8 cellular contexts compared by ENCODE assay signal in genomic region chr14:21072102-21072501, GRCh38. TPM values are rescaled to one million over a fixed set of nuclear protein-coding genes. Genes with fewer than 3 reads are reported as not detected.
A peak's percentile ranks its signal among the peaks of the same experiment; 100 is the strongest.
DNase-seq lines count a peak whose midpoint lies in the region; TF ChIP-seq lines count a peak whose summit lies in the region.

No MANE protein-coding gene starts in this region.

- H3K4me3 ChIP-seq in HEK293 (ENCODE audit: low read depth, low read length), result peak overlapping the region; percentile 79; the same call in 1 of the 2 replicates
- no peak overlapping the region for H3K4me3 ChIP-seq in SU-DHL-6 (ENCODE audit: insufficient read depth, low read length, poor library complexity, severe bottlenecking)
- peak overlapping the region; percentile 81 for H3K4me3 ChIP-seq in fibroblast of the aortic adventitia (ENCODE audit: low read depth, low read length)

- POLR2A ChIA-PET in HEK293 (lab: Yijun Ruan, JAX), result interaction anchor here (0.7 to 3.7 kb wide), 15 partner anchors 8 to 101 kb away, joined by 3 to 71 read pairs (median 8); partner anchors contain the start of genes NDRG2, SLC39A2 and ZNF219

- H3K9me3 Mint-ChIP-seq in osteocyte (ENCODE audit: unreplicated experiment), result no peaks in the 10 kb centered on the region

- H3K27me3 Mint-ChIP-seq in osteocyte (ENCODE audit: unreplicated experiment), result no peaks in the 10 kb centered on the region

- H3K9ac ChIP-seq in SU-DHL-6 (ENCODE audit: low read length), result peak overlapping the region; percentile 33; the same call in 1 of the 2 replicates

- peaks cover 23% of the 10 kb centered on the region for H3K36me3 Mint-ChIP-seq in osteocyte (ENCODE audit: unreplicated experiment)

- H4K20me1 ChIP-seq in SU-DHL-6 (ENCODE audit: low read depth, low read length), result no peaks in the 10 kb centered on the region

- H3K4me3 Mint-ChIP-seq in osteocyte (ENCODE audit: unreplicated experiment), result peak overlapping the region; percentile 91

- no peaks in the 10 kb centered on the region for H3F3A ChIP-seq in SU-DHL-6 (ENCODE audit: insufficient read depth)

- H3K4me1 Mint-ChIP-seq in osteocyte (ENCODE audit: unreplicated experiment), result peaks cover 39% of the 10 kb centered on the region

- no peak overlapping the region for H2AFZ ChIP-seq in SU-DHL-6 (ENCODE audit: low read depth, low read length, severe bottlenecking)

- H3K27me3 ChIP-seq in SU-DHL-6 (ENCODE audit: low read length), result no peaks in the 10 kb centered on the region

- H3K4me1 ChIP-seq in HEK293 (ENCODE audit: control insufficient read depth, insufficient read depth, low read length), result peaks cover 16% of the 10 kb centered on the region

- H3K36me3 ChIP-seq in HEK293 (ENCODE audit: control insufficient read depth in 2 of 2, insufficient read depth in 1 of 2, low read length in 2 of 2), result peaks cover 0 to 40% of the 10 kb centered on the region in 2 experiments; a peak in 1 of 3 replicates
- no peaks in the 10 kb centered on the region for H3K36me3 ChIP-seq in SU-DHL-6 (ENCODE audit: low read length)

- CTCF ChIA-PET in HEK293 (lab: Yijun Ruan, JAX), result interaction anchor here (0.6 to 4.3 kb wide), 13 partner anchors 14 to 561 kb away, joined by 3 to 64 read pairs (median 7); no protein-coding TSS in a partner anchor

- no peak for TF ChIP-seq CTCF in HEK293 (tag by site-specific recombination; IDR thresholded peaks at IDR 0.05)
- TF ChIP-seq CTCF in SU-DHL-6 (IDR thresholded peaks at IDR 0.05; ENCODE audit: insufficient read depth, low read length, poor library complexity, severe bottlenecking), result no peak
- peak; percentile 29 for TF ChIP-seq CTCF in fibroblast of the aortic adventitia (IDR thresholded peaks at IDR 0.05; ENCODE audit: insufficient read depth, low read length)
- TF ChIP-seq CTCF in osteocyte (IDR thresholded peaks at IDR 0.05), result peak; percentile 28

- no peaks in the 10 kb centered on the region for H3K9me2 ChIP-seq in SU-DHL-6 (replicated peaks; ENCODE audit: insufficient read depth, low read length)

- H3K9me3 ChIP-seq in HEK293 (ENCODE audit: control insufficient read depth, insufficient read depth, low read depth, low read length) (no peaks in the 10 kb centered on the region), SU-DHL-6 (ENCODE audit: insufficient read depth, low read length) (no peaks in the 10 kb centered on the region)

- H3K4me2 ChIP-seq in SU-DHL-6 (ENCODE audit: low read depth, low read length, poor library complexity, severe bottlenecking), result peak overlapping the region; percentile 61

- peak overlapping the region; percentile 99 for H3K27ac Mint-ChIP-seq in osteocyte (ENCODE audit: unreplicated experiment)

- DNase-seq in fibroblast of the aortic adventitia (ENCODE audit: low read depth), result peak; percentile 95
- no peak for DNase-seq in osteocyte (ENCODE audit: extremely low spot score, unreplicated experiment)
- no peak for DNase-seq in kidney tubule cell (ENCODE audit: low spot score)
- no peak for DNase-seq in HT-29 (ENCODE audit: low spot score)
- DNase-seq in HuH-7.5 (ENCODE audit: low spot score), result no peak
- no peak for DNase-seq in stimulated activated CD4-positive, alpha-beta T cell treated with anti-CD3 and anti-CD28 coated beads, Interleukin-4, amount 100 ng/mL, for 24 hours

- H3K27ac ChIP-seq in HEK293 (ENCODE audit: extremely low read depth, low read depth, low read length) (no peak overlapping the region; the same call in 1 of the 2 replicates), SU-DHL-6 (ENCODE audit: low read depth, low read length) (no peak overlapping the region)

- no peaks in the 10 kb centered on the region for H3K79me2 ChIP-seq in SU-DHL-6 (ENCODE audit: insufficient read depth, low read length)

TF ChIP-seq in HEK293, 187 proteins besides CTCF, POLR2A, EP300 and RAD21:
- peak; percentile 87 for TF ChIP-seq ZNF677 (tag by site-specific recombination; IDR thresholded peaks at IDR 0.05)
- TF ChIP-seq ZSCAN5A (tag by site-specific recombination; IDR thresholded peaks at IDR 0.05), result no peak
- TF ChIP-seq HOXD13 (CRISPR knock-in tag; IDR thresholded peaks at IDR 0.05; ENCODE audit: borderline replicate concordance), result no peak
- peak; percentile 82 for TF ChIP-seq EGR2 (tag by site-specific recombination; IDR thresholded peaks at IDR 0.05; ENCODE audit: low read depth)
- peak; percentile 98 for TF ChIP-seq PRDM10 (tag by site-specific recombination; IDR thresholded peaks at IDR 0.05)

RNA-seq across cellular contexts. Expression of gene ARHGEF40, which starts 2.0 kb away (rescaled TPM):
- total RNA-seq in fibroblast of the aortic adventitia (ENCODE audit: low replicate concordance) (47.4 and 71.9 TPM in 2 replicates), osteocyte (126 and 139 TPM in 2 replicates)
- 18.4 and 20.0 TPM in 2 replicates for total RNA-seq in HT-29 (2014; rRNA removed; shearing (Covaris generic))

RNA-seq across cellular contexts. Expression of gene RNASE8, which starts 14.5 kb away (rescaled TPM):
- total RNA-seq in fibroblast of the aortic adventitia (ENCODE audit: low replicate concordance) (not detected in 2 replicates), osteocyte (not detected in 2 replicates)
- not detected in 2 replicates for total RNA-seq in HT-29 (2014; rRNA removed; shearing (Covaris generic))

RNA-seq across cellular contexts. Expression of gene ZNF219, which starts 26.4 kb away (rescaled TPM):
- 5.9 and 22.4 TPM in 2 replicates for total RNA-seq in fibroblast of the aortic adventitia (ENCODE audit: low replicate concordance)
- 20.5 and 25.2 TPM in 2 replicates for total RNA-seq in osteocyte
- total RNA-seq in HT-29 (2014; rRNA removed; shearing (Covaris generic)), result 13.6 and 14.6 TPM in 2 replicates

RNA-seq across cellular contexts. Expression of gene TMEM253, which starts 28.8 kb away (rescaled TPM):
- total RNA-seq in fibroblast of the aortic adventitia (ENCODE audit: low replicate concordance) (0.27 TPM in 1 of 2 replicates, not detected in the other), osteocyte (1.2 TPM in 2 replicates)
- total RNA-seq in HT-29 (2014; rRNA removed; shearing (Covaris generic)), result 0.41 TPM in 1 of 2 replicates, not detected in the other

RNA-seq across cellular contexts. Expression of gene RNASE7, which starts 29.9 kb away (rescaled TPM):
- total RNA-seq in fibroblast of the aortic adventitia (ENCODE audit: low replicate concordance) (not detected in 2 replicates), osteocyte (not detected in 2 replicates)
- not detected in 2 replicates for total RNA-seq in HT-29 (2014; rRNA removed; shearing (Covaris generic))

Comparison
In these comparisons a context has a peak if more than half of its experiments do, and no peak if none do; other contexts are left out.
1. CTCF ChIP-seq: peak in fibroblast of the aortic adventitia (single experiment) and osteocyte (single experiment); none in HEK293 (single experiment) and SU-DHL-6 (single experiment).